ENCODE assay signal across 8 cellular contexts in the genomic region with DNA sequence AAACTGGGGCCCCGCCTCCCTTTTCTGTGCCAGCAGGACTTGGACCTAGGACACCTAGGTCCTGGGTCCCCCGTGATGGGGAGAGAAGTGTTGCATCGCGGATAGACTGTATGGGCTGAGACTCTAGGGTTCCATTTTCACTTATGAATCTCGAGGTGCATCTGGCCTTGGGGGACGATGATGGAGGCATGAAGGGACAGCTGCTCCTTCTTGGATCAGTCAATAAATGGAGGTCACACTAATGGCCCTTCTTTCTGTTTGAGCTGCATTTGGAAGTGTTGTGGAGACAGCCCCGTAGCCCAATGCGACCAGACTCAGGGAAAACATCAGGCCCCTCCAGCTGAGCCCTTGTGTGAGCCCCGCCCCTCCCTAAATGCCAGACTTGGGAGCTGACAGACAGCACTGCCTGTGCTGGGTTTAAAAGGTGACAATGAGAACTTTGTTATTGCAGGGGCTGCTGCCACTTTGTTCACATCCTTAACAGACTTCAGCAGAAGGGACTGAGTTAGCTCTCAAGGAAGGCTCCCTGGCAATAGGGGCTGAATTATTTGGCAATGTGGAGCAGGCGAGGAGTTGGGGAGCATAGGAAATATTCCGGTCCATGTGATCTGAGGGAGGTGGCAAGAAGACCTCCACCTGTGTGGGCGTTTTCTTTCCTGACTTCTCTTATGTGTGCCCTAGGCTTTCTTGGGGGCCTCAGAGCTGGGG. TPM values are rescaled to one million over a fixed set of nuclear protein-coding genes. Genes with fewer than 3 reads are reported as not detected.
DNase-seq lines count a peak whose midpoint lies in the region; ATAC-seq and TF ChIP-seq lines count a peak whose summit lies in the region.

No MANE protein-coding gene starts in this region.

- H4K20me1 ChIP-seq in OCI-LY7 (ENCODE audit: insufficient read depth, low read length): no peaks in the 10 kb centered on the region

- TF ChIP-seq CTCF in OCI-LY7 (conservative IDR thresholded peaks at IDR 0.05; ENCODE audit: low read length): no peak
- no peak for TF ChIP-seq CTCF in epithelial cell of proximal tubule (conservative IDR thresholded peaks at IDR 0.05; ENCODE audit: low read depth, low read length)
- TF ChIP-seq CTCF in parathyroid adenoma (IDR thresholded peaks at IDR 0.05): no peak

- H3K4me3 ChIP-seq in OCI-LY7 (ENCODE audit: low read depth, low read length, poor library complexity, severe bottlenecking) (no peak overlapping the region), epithelial cell of proximal tubule (ENCODE audit: low read depth, low read length) (peak overlapping the region; percentile 83), parathyroid adenoma (ENCODE audit: low read depth, low read length) (peak overlapping the region; percentile 87)

- DNase-seq in EL (peak; percentile 11), OCI-LY7 (ENCODE audit: low spot score) (no peak), epithelial cell of proximal tubule (ENCODE audit: low read depth) (no peak), NCI-H2171 treated with DMSO at 0.1 percent for 48 hours (lab: John Stamatoyannopoulos, UW) (no peak)

- H3K79me2 ChIP-seq in OCI-LY7 (ENCODE audit: insufficient read depth, low read depth, low read length) (no peaks in the 10 kb centered on the region), parathyroid adenoma (no peaks in the 10 kb centered on the region)

- BruUV-seq in OCI-LY7 (replicated peaks; lab: Mats Ljungman, UMichigan): no TSS peak

- H3K4me2 ChIP-seq in OCI-LY7 (ENCODE audit: low read length) (peak overlapping the region; percentile 39; the same call in 1 of the 2 replicates), parathyroid adenoma (ENCODE audit: low read length) (peak overlapping the region; percentile 96)

- H3K36me3 ChIP-seq in OCI-LY7 (ENCODE audit: insufficient read depth, low read length) (peaks cover 26% of the 10 kb centered on the region; the same call in 1 of the 2 replicates), parathyroid adenoma (ENCODE audit: control insufficient read depth, insufficient read depth, low read length) (no peaks in the 10 kb centered on the region)

- POLR2A ChIA-PET in OCI-LY7 (lab: Charles Lee): no interaction called here

- intact Hi-C loops in OCI-LY7 (cut with micrococcal nuclease; ENCODE audit: unreplicated experiment): no loop called here

- H2AFZ ChIP-seq in OCI-LY7 (ENCODE audit: low read length) (no peak overlapping the region), parathyroid adenoma (peak overlapping the region; percentile 99)

- ATAC-seq in GM21367 (IDR thresholded peaks at IDR 0.05; ENCODE audit: unreplicated experiment): no peak
- ATAC-seq in GM19452 (IDR thresholded peaks at IDR 0.05; ENCODE audit: unreplicated experiment): no peak
- ATAC-seq in GM21423 (IDR thresholded peaks at IDR 0.05; ENCODE audit: unreplicated experiment): no peak

- no peaks in the 10 kb centered on the region for H3K9me3 ChIP-seq in OCI-LY7 (ENCODE audit: low read length)
- no peaks in the 10 kb centered on the region for H3K9me3 ChIP-seq in parathyroid adenoma (ENCODE audit: control insufficient read depth, low read length)

- H3K4me1 ChIP-seq in OCI-LY7 (ENCODE audit: insufficient read depth, low read length, poor library complexity, severe bottlenecking) (no peaks in the 10 kb centered on the region), parathyroid adenoma (peaks cover 13% of the 10 kb centered on the region)

- H3K27ac ChIP-seq in OCI-LY7 (ENCODE audit: low read depth, low read length, poor library complexity, severe bottlenecking) (no peak overlapping the region), parathyroid adenoma (peak overlapping the region; percentile 93)

- CTCF ChIA-PET in OCI-LY7 (lab: Charles Lee; ENCODE audit: unreplicated experiment): interaction anchor here (0.5 kb wide), 1 partner anchor 787 kb away, joined by 5 read pairs; no protein-coding TSS in a partner anchor

- H3K9me2 ChIP-seq in OCI-LY7 (ENCODE audit: insufficient read depth, low read length): no peaks in the 10 kb centered on the region

- peak overlapping the region; percentile 87 for H3K9ac ChIP-seq in parathyroid adenoma

- H3K27me3 ChIP-seq in parathyroid adenoma (ENCODE audit: control insufficient read depth, insufficient read depth, low read length): no peaks in the 10 kb centered on the region

RNA-seq across cellular contexts. Expression of gene DTX3, which starts 0.8 kb away (rescaled TPM):
- not detected in 2 replicates for total RNA-seq in OCI-LY7 (2014; rRNA removed; shearing (Covaris generic))
- total RNA-seq in OCI-LY7 (2022) (0.11 TPM in 1 of 2 replicates, not detected in the other), epithelial cell of proximal tubule (8.0 and 8.1 TPM in 2 replicates)

RNA-seq across cellular contexts. Expression of gene ARHGEF25, which starts 5.8 kb away (rescaled TPM):
- not detected in 2 replicates for total RNA-seq in OCI-LY7 (2014; rRNA removed; shearing (Covaris generic))
- not detected in 2 replicates for total RNA-seq in OCI-LY7 (2022)
- total RNA-seq in epithelial cell of proximal tubule: 1.3 and 6.2 TPM in 2 replicates

RNA-seq across cellular contexts. Expression of gene PIP4K2C, which starts 14.5 kb away (rescaled TPM):
- 9.0 and 14.5 TPM in 2 replicates for total RNA-seq in OCI-LY7 (2014; rRNA removed; shearing (Covaris generic))
- total RNA-seq in OCI-LY7 (2022) (14.8 and 15.9 TPM in 2 replicates), epithelial cell of proximal tubule (34.2 and 46.6 TPM in 2 replicates)

RNA-seq across cellular contexts. Expression of gene B4GALNT1, which starts 27.5 kb away (rescaled TPM):
- 1.1 and 1.2 TPM in 2 replicates for total RNA-seq in OCI-LY7 (2014; rRNA removed; shearing (Covaris generic))
- total RNA-seq in OCI-LY7 (2022) (3.1 and 3.8 TPM in 2 replicates), epithelial cell of proximal tubule (0.14 and 0.69 TPM in 2 replicates)

RNA-seq across cellular contexts. Expression of gene KIF5A, which starts 55.6 kb away (rescaled TPM):
- 0.09 and 0.10 TPM in 2 replicates for total RNA-seq in OCI-LY7 (2014; rRNA removed; shearing (Covaris generic))
- total RNA-seq in OCI-LY7 (2022) (1.2 and 1.6 TPM in 2 replicates), epithelial cell of proximal tubule (0.46 and 0.51 TPM in 2 replicates)
